ENCODE assay signal across 16 cellular contexts in the genomic region with DNA sequence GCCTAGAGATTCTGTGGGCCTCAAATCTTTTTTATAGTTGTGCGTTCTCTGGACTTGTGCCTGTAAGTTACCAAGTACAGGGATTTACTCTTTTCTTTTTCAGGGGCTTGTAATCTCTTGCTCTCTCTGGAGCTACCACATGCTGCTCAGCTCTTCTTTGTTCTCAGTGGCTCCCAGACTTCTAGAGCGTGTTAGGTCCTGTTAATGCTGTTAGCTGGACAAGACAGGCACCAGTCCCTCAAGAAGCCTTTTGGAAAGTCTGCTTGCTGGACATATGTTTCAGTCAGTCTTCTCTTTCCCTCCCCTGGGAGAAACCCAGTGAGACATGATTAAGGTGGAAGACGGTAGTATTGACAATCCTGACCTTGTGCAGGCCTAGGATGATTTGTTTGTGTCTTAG. TPM values are rescaled to one million over a fixed set of nuclear protein-coding genes. Genes with fewer than 3 reads are reported as not detected.
A peak's percentile ranks its signal among the peaks of the same experiment; 100 is the strongest.
DNase-seq lines count a peak whose midpoint lies in the region; ATAC-seq, FAIRE-seq and TF ChIP-seq lines count a peak whose summit lies in the region.
"Had no signal": no experiment of that assay in that cellular context is flagged by ENCODE, and none has a peak within 500 bp of the region (broad histone marks: within the 10 kb centered on the region; RNA-seq: fewer than 3 reads in every experiment).

No MANE protein-coding gene starts in this region.

- ATAC-seq in GM21723 (IDR thresholded peaks at IDR 0.05; ENCODE audit: unreplicated experiment), result no peak

- CTCF ChIA-PET in MCF 10A (lab: Yijun Ruan, JAX), result interaction anchor here (0.6 to 2.5 kb wide), 7 partner anchors 14 to 348 kb away, joined by 3 to 7 read pairs (median 4); no protein-coding TSS in a partner anchor

- no peaks in the 10 kb centered on the region for H3K27me3 Mint-ChIP-seq in MCF 10A (ENCODE audit: insufficient read depth, unreplicated experiment)

- H3K4me3 ChIP-seq in breast epithelium, result no peak overlapping the region
- H3K4me3 ChIP-seq: BLaER1 had no signal

- peak overlapping the region; percentile 14 for H3K27ac Mint-ChIP-seq in MCF 10A (ENCODE audit: low read depth, unreplicated experiment)
- H3K27ac Mint-ChIP-seq: CD8-positive, alpha-beta memory T cell had no signal

- no peak overlapping the region for H3K4me3 Mint-ChIP-seq in MCF 10A (ENCODE audit: unreplicated experiment)
- H3K4me3 Mint-ChIP-seq: CD8-positive, alpha-beta memory T cell had no signal

- TF ChIP-seq POLR2A in breast epithelium (IDR thresholded peaks at IDR 0.05) (no peak), H54 (IDR thresholded peaks at IDR 0.05; ENCODE audit: low read depth, low read length) (no peak)

- no peak overlapping the region for H3K27ac ChIP-seq in breast epithelium
- H3K27ac ChIP-seq: BLaER1 had no signal

- intact Hi-C loops in MCF 10A (cut with micrococcal nuclease), result loop anchor here (5.0 kb wide), 1 partner anchor 210 kb away; no protein-coding TSS in a partner anchor
- intact Hi-C loops in breast epithelium (cut with DNase I; ENCODE audit: low total_unique reads), result no loop called here

- no TSS peak for BruUV-seq in MCF 10A (replicated peaks; lab: Mats Ljungman, UMichigan)

- H3K36me3 Mint-ChIP-seq in MCF 10A (ENCODE audit: insufficient read depth, unreplicated experiment), result no peaks in the 10 kb centered on the region

- TF ChIP-seq CTCF in MCF 10A (IDR thresholded peaks at IDR 0.05; ENCODE audit: unreplicated experiment) (no peak), breast epithelium (IDR thresholded peaks at IDR 0.05) (no peak)

- peaks cover 0 to 6% of the 10 kb centered on the region in 2 donors for H3K9me3 ChIP-seq in breast epithelium
- H3K9me3 ChIP-seq: BLaER1, Caco-2 had no signal

- no peak for FAIRE-seq in H54 (lab: Jason Lieb, UNC)

- no peaks in the 10 kb centered on the region for H3K27me3 ChIP-seq in breast epithelium
- H3K27me3 ChIP-seq: BLaER1 had no signal

- POLR2A ChIA-PET in MCF 10A (lab: Yijun Ruan, JAX), result interaction anchor here (0.6 to 4.9 kb wide), 11 partner anchors 8 to 226 kb away, joined by 3 to 49 read pairs (median 4); no protein-coding TSS in a partner anchor

- DNase-seq in MCF 10A (ENCODE audit: unreplicated experiment), result no peak
- no peak for DNase-seq in breast epithelium (ENCODE audit: low spot score in 2 of 2)
- peak; percentile 48 for DNase-seq in ecto neural progenitor cell (ENCODE audit: low spot score)
- peak; percentile 20 for DNase-seq in myocyte (ENCODE audit: low read depth)
- DNase-seq in H54 (ENCODE audit: insufficient read length, low spot score), result no peak
- no peak for DNase-seq in NCI-H2171 (lab: John Stamatoyannopoulos, UW)
- DNase-seq: 8988T; AML-193; Caco-2; CD8-positive, alpha-beta memory T cell; DMS53; GF-D8; H7 had no signal

- peaks cover 40% of the 10 kb centered on the region for H3K4me1 Mint-ChIP-seq in MCF 10A (ENCODE audit: insufficient read depth, unreplicated experiment)
- H3K4me1 Mint-ChIP-seq: CD8-positive, alpha-beta memory T cell had no signal

- H3K36me3 ChIP-seq in breast epithelium, result no peaks in the 10 kb centered on the region
- H3K36me3 ChIP-seq: BLaER1 had no signal

- no peaks in the 10 kb centered on the region for H3K9me3 Mint-ChIP-seq in MCF 10A (ENCODE audit: unreplicated experiment)

- no peaks in the 10 kb centered on the region for H3K4me1 ChIP-seq in breast epithelium
- H3K4me1 ChIP-seq: BLaER1, Caco-2 had no signal

RNA-seq across cellular contexts. Expression of a gene that starts 29.4 kb away (rescaled TPM):
- total RNA-seq in MCF 10A (2022), result 2.9 and 5.7 TPM in 2 replicates
- total RNA-seq in breast epithelium, result 10 to 100 TPM; 12.1 to 23.6 (median 12.5) TPM
- total RNA-seq in myocyte, result 6.9 and 8.7 TPM in 2 replicates
- polyA plus RNA-seq in myocyte (2012), result 2.3 TPM
- total RNA-seq: CD8-positive, alpha-beta memory T cell; HT-29 had no signal
- polyA plus RNA-seq: CD8-positive, alpha-beta memory T cell had no signal

Comparison
In these comparisons a context has a peak if more than half of its experiments do, and no peak if none do; other contexts are left out.
1. DNase-seq: peak in ecto neural progenitor cell (single experiment) and myocyte (single experiment); none in MCF 10A (single experiment), breast epithelium (0 of 2), H54 (single experiment) and NCI-H2171 (single experiment).